In the genomic region with DNA sequence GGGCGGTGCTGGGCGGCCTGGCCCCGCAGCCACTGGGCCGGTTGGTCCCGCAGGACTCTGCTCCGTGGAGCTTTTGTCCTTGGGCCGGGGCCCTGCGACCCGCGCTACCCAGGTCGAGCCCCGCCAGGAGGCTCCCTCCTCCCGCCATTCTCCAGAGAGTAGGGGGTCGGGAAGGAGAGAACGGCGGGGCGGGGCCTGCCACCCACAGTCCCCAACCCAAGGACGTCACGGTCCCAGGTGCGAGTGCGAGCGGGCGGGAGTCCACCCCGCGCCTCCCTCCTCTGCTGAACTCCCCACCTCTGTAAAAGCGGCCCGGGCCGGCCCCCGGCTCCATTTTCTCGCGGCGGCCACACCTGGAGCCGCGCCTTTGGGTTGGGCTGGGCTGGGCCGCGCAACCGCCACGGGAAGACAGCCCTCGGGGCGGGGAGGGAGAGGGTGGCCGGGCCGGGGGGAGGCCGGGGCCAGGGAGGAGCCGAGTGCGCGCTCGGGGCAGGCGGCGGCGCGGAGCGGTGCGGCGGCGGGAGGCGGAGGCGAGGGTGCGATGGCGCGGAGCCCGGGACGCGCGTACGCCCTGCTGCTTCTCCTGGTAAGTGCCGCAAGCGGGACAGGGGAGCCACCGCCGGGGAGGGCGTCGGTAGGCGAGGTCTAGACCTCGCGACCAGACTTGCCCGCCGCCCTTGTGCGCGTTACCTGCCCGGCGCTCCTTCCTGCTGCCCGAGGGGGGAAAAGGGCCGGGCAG, we compare ENCODE assay signal across 8 cellular contexts. TPM values are rescaled to one million over a fixed set of nuclear protein-coding genes. Genes with fewer than 3 reads are reported as not detected.
DNase-seq lines count a peak whose midpoint lies in the region; ATAC-seq lines count a peak whose summit lies in the region.

A gene (plus strand): TSS at position 467 of the 739 bp plus-strand sequence. CDS start 75 bp downstream, at position 542.

- peak within 1 kb of the TSS; percentile 73 for H3K4me3 Mint-ChIP-seq in activated CD4-positive, alpha-beta T cell treated with anti-CD3 and anti-CD28 coated beads for 36 hours
- H3K4me3 Mint-ChIP-seq in activated naive CD8-positive, alpha-beta T cell treated with anti-CD3 and anti-CD28 coated beads, Interleukin-2, amount 50 U/mL, for 24 hours, result peak within 1 kb of the TSS; percentile 69

- DNase-seq in activated CD4-positive, alpha-beta T cell treated with anti-CD3 and anti-CD28 coated beads for 36 hours, result peak; percentile 61
- DNase-seq in activated CD4-positive, alpha-beta T cell treated with anti-CD3 and anti-CD28 coated beads, Interleukin-2, amount 50 U/mL, for 4 hours, result no peak
- DNase-seq in NCI-H2171 (lab: John Stamatoyannopoulos, UW), result peak; percentile 29
- peak; percentile 23 for DNase-seq in activated naive CD8-positive, alpha-beta T cell treated with anti-CD3 and anti-CD28 coated beads, Interleukin-2, amount 50 U/mL, for 24 hours
- peak; percentile 65 to 89 (median 88) for DNase-seq in right cardiac atrium
- DNase-seq in sciatic nerve (ENCODE audit: low spot score), result peak; percentile 60
- no peak for DNase-seq in SW 1271 (lab: John Stamatoyannopoulos, UW)

- peak; percentile 81 for ATAC-seq in activated CD4-positive, alpha-beta T cell treated with anti-CD3 and anti-CD28 coated beads for 36 hours
- peak; percentile 61 for ATAC-seq in HG02759 (IDR thresholded peaks at IDR 0.05; ENCODE audit: unreplicated experiment)
- peak; percentile 72 for ATAC-seq in activated naive CD8-positive, alpha-beta T cell treated with anti-CD3 and anti-CD28 coated beads, Interleukin-2, amount 50 U/mL, for 24 hours
- peak; percentile 97 for ATAC-seq in right cardiac atrium
- ATAC-seq in sciatic nerve, result peak; percentile 80

- intact Hi-C loops in activated CD4-positive, alpha-beta T cell treated with anti-CD3 and anti-CD28 coated beads for 36 hours (cut with DNase I, micrococcal nuclease), result loop anchor here in 1 of 2 experiments (2.0 kb wide), 1 partner anchor 187 kb away; a partner anchor contains a TSS
- intact Hi-C loops in right cardiac atrium (cut with DNase I), result loop anchor here in 1 of 4 donors (10.0 kb wide), 1 partner anchor 73 kb away; no protein-coding TSS in a partner anchor
- intact Hi-C loops in sciatic nerve (cut with DNase I), result no loop called here

- H3K9me3 Mint-ChIP-seq in activated CD4-positive, alpha-beta T cell treated with anti-CD3 and anti-CD28 coated beads for 36 hours (ENCODE audit: low read depth), result no peaks in the 10 kb centered on the region
- no peaks in the 10 kb centered on the region for H3K9me3 Mint-ChIP-seq in activated naive CD8-positive, alpha-beta T cell treated with anti-CD3 and anti-CD28 coated beads, Interleukin-2, amount 50 U/mL, for 24 hours

- H3K4me1 Mint-ChIP-seq in activated CD4-positive, alpha-beta T cell treated with anti-CD3 and anti-CD28 coated beads for 36 hours, result peaks cover 5% of the 10 kb centered on the region
- H3K4me1 Mint-ChIP-seq in activated naive CD8-positive, alpha-beta T cell treated with anti-CD3 and anti-CD28 coated beads, Interleukin-2, amount 50 U/mL, for 24 hours, result peaks cover 7% of the 10 kb centered on the region

- POLR2A ChIA-PET in activated CD4-positive, alpha-beta T cell treated with anti-CD3 and anti-CD28 coated beads for 36 hours (lab: Charles Lee), result no interaction called here

- H3K4me1 ChIP-seq in right cardiac atrium (ENCODE audit: control insufficient read depth, insufficient read depth, low read length), result peaks cover 2% of the 10 kb centered on the region

- CTCF ChIA-PET in activated CD4-positive, alpha-beta T cell treated with anti-CD3 and anti-CD28 coated beads for 36 hours (lab: Charles Lee), result no interaction called here

- H3K27ac Mint-ChIP-seq in activated CD4-positive, alpha-beta T cell treated with anti-CD3 and anti-CD28 coated beads for 36 hours, result peak within 1 kb of the TSS; percentile 76
- H3K27ac Mint-ChIP-seq in activated naive CD8-positive, alpha-beta T cell treated with anti-CD3 and anti-CD28 coated beads, Interleukin-2, amount 50 U/mL, for 24 hours, result peak within 1 kb of the TSS; percentile 18

- H3K27me3 Mint-ChIP-seq in activated CD4-positive, alpha-beta T cell treated with anti-CD3 and anti-CD28 coated beads for 36 hours, result peaks cover 29% of the 10 kb centered on the region
- peaks cover 31% of the 10 kb centered on the region for H3K27me3 Mint-ChIP-seq in activated naive CD8-positive, alpha-beta T cell treated with anti-CD3 and anti-CD28 coated beads, Interleukin-2, amount 50 U/mL, for 24 hours

- no peaks in the 10 kb centered on the region for H3K36me3 Mint-ChIP-seq in activated CD4-positive, alpha-beta T cell treated with anti-CD3 and anti-CD28 coated beads for 36 hours (ENCODE audit: low read depth)
- no peaks in the 10 kb centered on the region for H3K36me3 Mint-ChIP-seq in activated naive CD8-positive, alpha-beta T cell treated with anti-CD3 and anti-CD28 coated beads, Interleukin-2, amount 50 U/mL, for 24 hours (ENCODE audit: low read depth)

- peak within 1 kb of the TSS; percentile 68 for H3K4me3 ChIP-seq in right cardiac atrium (ENCODE audit: low read length)

- WGBS in right cardiac atrium, result 2% methylated on average over 82 of the region's 82 CpGs

- H3K27ac ChIP-seq in right cardiac atrium (ENCODE audit: low read length), result peak within 1 kb of the TSS; percentile 78

- no peaks in the 10 kb centered on the region for H3K27me3 ChIP-seq in right cardiac atrium (ENCODE audit: control insufficient read depth, insufficient read depth)

- H3K9me3 ChIP-seq in right cardiac atrium (ENCODE audit: control insufficient read depth, low read length), result no peaks in the 10 kb centered on the region

RNA-seq across cellular contexts. Expression of the gene that starts here (rescaled TPM):
- total RNA-seq in activated CD4-positive, alpha-beta T cell treated with anti-CD3 and anti-CD28 coated beads for 36 hours, result 1 to 10 TPM; 1.1 to 1.3 TPM
- 10 to 100 TPM; 73.7 to 77.6 (median 75.2) TPM for total RNA-seq in right cardiac atrium
- 24.8 TPM for polyA plus RNA-seq in right cardiac atrium
- 10.8 TPM for total RNA-seq in sciatic nerve

Comparison
In these comparisons a context has a peak if more than half of its experiments do, and no peak if none do; other contexts are left out.
1. DNase-seq: peak in activated CD4-positive, alpha-beta T cell treated with anti-CD3 and anti-CD28 coated beads for 36 hours (single experiment), NCI-H2171 (single experiment), activated naive CD8-positive, alpha-beta T cell treated with anti-CD3 and anti-CD28 coated beads, Interleukin-2, amount 50 U/mL, for 24 hours (single experiment), right cardiac atrium (3 of 3) and sciatic nerve (single experiment); none in activated CD4-positive, alpha-beta T cell treated with anti-CD3 and anti-CD28 coated beads, Interleukin-2, amount 50 U/mL, for 4 hours (0 of 2) and SW 1271 (0 of 2).
2. Peak in every context shown above with its lines, with median percentiles within 50 percentile points of each other: ATAC-seq.